Comparison of ENCODE assay signal across 11 cellular contexts in the genomic region with DNA sequence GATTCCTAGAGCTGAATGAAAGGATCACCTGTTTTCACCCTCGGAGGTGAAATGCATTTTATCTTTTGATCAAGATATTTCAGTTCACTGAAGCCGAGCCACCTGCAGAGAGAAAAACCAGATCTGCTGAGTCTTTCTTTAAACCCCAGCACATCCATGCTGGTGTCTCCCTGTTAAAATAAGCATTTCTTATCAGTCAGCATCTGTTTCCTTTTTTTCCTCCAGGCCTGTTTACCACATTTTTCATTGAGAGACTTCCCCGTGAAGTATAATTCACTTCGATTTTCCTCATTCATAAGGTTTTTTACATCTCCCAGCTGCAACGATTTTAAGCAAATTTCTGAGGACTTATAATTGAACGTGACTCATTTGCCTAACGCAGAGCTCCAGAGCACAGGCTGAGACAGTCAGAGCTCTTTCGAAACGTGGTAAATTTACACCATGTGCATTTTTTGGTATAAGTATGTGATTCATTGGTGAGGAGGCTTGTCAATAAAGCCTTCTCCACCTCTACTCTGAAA.
DNase-seq lines count a peak whose midpoint lies in the region; ATAC-seq, FAIRE-seq and TF ChIP-seq lines count a peak whose summit lies in the region.
"Had no signal": no experiment of that assay in that cellular context is flagged by ENCODE, and none has a peak within 500 bp of the region (broad histone marks: within the 10 kb centered on the region; RNA-seq: fewer than 3 reads in every experiment).

No MANE protein-coding gene starts in this region.

- DNase-seq in AG04450 (ENCODE audit: low read depth, low spot score), result peak; percentile 52
- peak; percentile 3 for DNase-seq in HPDE6-E6E7 (ENCODE audit: extremely low spot score)
- no peak for DNase-seq in activated naive CD8-positive, alpha-beta T cell treated with anti-CD3 and anti-CD28 coated beads for 36 hours
- DNase-seq in GM13976 (ENCODE audit: low spot score), result no peak
- no peak for DNase-seq in activated CD8-positive, alpha-beta memory T cell treated with anti-CD3 and anti-CD28 coated beads, Interleukin-2, amount 50 U/mL, for 48 hours
- no peak for DNase-seq in NCI-H2171 (lab: John Stamatoyannopoulos, UW)
- DNase-seq: activated T-cell treated with anti-CD3 and anti-CD28 coated beads, Interleukin-2, amount 50 U/mL, for 24 hours; DMS 273 treated with DMSO at 0.1 percent for 48 hours; NCI-H1930 had no signal

- TF ChIP-seq CTCF in AG04450 (IDR thresholded peaks at IDR 0.05; ENCODE audit: low read depth, low read length) (no peak), GM13976 (IDR thresholded peaks at IDR 0.05; ENCODE audit: borderline replicate concordance, control extremely low read depth, extremely low read depth, insufficient read depth, missing control alignments) (no peak)

- peak overlapping the region; percentile 24 for H3K4me3 Mint-ChIP-seq in activated naive CD8-positive, alpha-beta T cell treated with anti-CD3 and anti-CD28 coated beads for 36 hours
- H3K4me3 Mint-ChIP-seq: activated T-cell treated with anti-CD3 and anti-CD28 coated beads, Interleukin-2, amount 50 U/mL, for 24 hours had no signal

- in situ Hi-C loops in GM13976 (cut with MboI; ENCODE audit: low sequenced_read_pairs, unreplicated experiment), result no loop called here

- H3K27me3 ChIP-seq in AG04450 (ENCODE audit: control insufficient read depth, insufficient read depth, low read length), result no peaks in the 10 kb centered on the region

- H3K27me3 Mint-ChIP-seq in activated naive CD8-positive, alpha-beta T cell treated with anti-CD3 and anti-CD28 coated beads for 36 hours, result peaks cover 22% of the 10 kb centered on the region

- H3K9me3 Mint-ChIP-seq in activated naive CD8-positive, alpha-beta T cell treated with anti-CD3 and anti-CD28 coated beads for 36 hours, result peaks cover 4% of the 10 kb centered on the region
- H3K9me3 Mint-ChIP-seq: activated T-cell treated with anti-CD3 and anti-CD28 coated beads, Interleukin-2, amount 50 U/mL, for 24 hours had no signal

- CTCF ChIA-PET in AG04450 (lab: Charles Lee), result no interaction called here

- H3K27ac ChIP-seq in AG04450 (ENCODE audit: low read depth, low read length), result no peak overlapping the region

- peak; percentile 69 for FAIRE-seq in islet of Langerhans (lab: Jason Lieb, UNC)

- no peaks in the 10 kb centered on the region for H3K9me3 ChIP-seq in AG04450 (ENCODE audit: control insufficient read depth, insufficient read depth, low read length)

- no peak for ATAC-seq in HG02840 (IDR thresholded peaks at IDR 0.05; ENCODE audit: low FRiP score, unreplicated experiment)

- no peak overlapping the region for H3K27ac Mint-ChIP-seq in activated naive CD8-positive, alpha-beta T cell treated with anti-CD3 and anti-CD28 coated beads for 36 hours
- H3K27ac Mint-ChIP-seq: activated T-cell treated with anti-CD3 and anti-CD28 coated beads, Interleukin-2, amount 50 U/mL, for 24 hours had no signal

- H3K4me1 Mint-ChIP-seq in activated naive CD8-positive, alpha-beta T cell treated with anti-CD3 and anti-CD28 coated beads for 36 hours, result peaks cover 10% of the 10 kb centered on the region

- no peak overlapping the region for H3K4me3 ChIP-seq in AG04450 (ENCODE audit: low read depth, low read length)

- POLR2A ChIA-PET in AG04450 (lab: Yijun Ruan, JAX), result no interaction called here

- H3K36me3 Mint-ChIP-seq in activated naive CD8-positive, alpha-beta T cell treated with anti-CD3 and anti-CD28 coated beads for 36 hours, result no peaks in the 10 kb centered on the region

Comparison
In these comparisons a context has a peak if more than half of its experiments do, and no peak if none do; other contexts are left out.
1. DNase-seq: peak in AG04450 (single experiment) and HPDE6-E6E7 (single experiment); none in activated naive CD8-positive, alpha-beta T cell treated with anti-CD3 and anti-CD28 coated beads for 36 hours (single experiment), GM13976 (single experiment), activated CD8-positive, alpha-beta memory T cell treated with anti-CD3 and anti-CD28 coated beads, Interleukin-2, amount 50 U/mL, for 48 hours (single experiment) and NCI-H2171 (single experiment).